Comparison of ENCODE assay signal across 1 cellular context in the genomic region with DNA sequence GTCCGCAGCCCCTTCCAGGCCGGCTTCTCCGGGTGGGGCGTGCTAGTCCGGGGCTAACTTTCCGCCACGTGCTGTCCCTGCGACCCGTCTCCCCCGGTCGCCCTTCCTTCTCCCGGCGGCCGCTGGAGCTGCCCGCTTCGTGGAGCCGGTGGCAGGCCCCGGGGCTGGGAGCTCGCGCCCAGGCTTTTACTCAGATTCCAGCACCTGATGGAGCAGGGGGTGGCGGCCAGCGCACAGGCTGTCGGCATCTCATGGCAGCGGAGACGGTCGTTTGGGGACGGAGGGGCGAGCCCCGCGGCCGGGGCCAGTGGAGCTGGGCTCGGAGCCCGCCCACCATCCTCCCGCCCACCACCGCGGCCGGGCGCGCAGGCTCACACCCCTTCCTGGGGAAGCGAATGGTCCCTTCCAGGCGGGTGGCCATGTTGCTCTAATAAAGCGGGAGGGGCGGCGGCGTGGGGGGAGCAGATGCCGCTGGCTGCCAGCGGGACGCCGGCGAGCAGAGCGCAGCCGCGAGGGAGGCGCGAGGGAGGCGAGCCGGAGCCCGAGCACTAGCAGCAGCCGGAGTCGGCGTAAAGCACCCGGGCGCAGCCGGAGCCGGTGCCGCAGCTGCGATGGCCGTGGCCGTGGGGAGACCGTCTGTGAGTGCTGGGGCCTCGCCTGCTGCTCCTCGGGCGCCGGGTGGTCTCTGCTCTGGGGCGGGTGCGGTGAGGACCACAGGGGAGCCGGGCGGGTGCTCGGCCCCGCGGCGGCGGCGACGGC.
TF ChIP-seq lines count a peak whose summit lies in the region.

A gene (plus strand): TSS at position 460 of the 759 bp plus-strand sequence. CDS start 152 bp downstream, at position 612.

TF ChIP-seq in HepG2, 621 proteins besides CTCF, POLR2A, EP300 and RAD21 (continued from another document and continues in another):
- TF ChIP-seq, protein P1, sequence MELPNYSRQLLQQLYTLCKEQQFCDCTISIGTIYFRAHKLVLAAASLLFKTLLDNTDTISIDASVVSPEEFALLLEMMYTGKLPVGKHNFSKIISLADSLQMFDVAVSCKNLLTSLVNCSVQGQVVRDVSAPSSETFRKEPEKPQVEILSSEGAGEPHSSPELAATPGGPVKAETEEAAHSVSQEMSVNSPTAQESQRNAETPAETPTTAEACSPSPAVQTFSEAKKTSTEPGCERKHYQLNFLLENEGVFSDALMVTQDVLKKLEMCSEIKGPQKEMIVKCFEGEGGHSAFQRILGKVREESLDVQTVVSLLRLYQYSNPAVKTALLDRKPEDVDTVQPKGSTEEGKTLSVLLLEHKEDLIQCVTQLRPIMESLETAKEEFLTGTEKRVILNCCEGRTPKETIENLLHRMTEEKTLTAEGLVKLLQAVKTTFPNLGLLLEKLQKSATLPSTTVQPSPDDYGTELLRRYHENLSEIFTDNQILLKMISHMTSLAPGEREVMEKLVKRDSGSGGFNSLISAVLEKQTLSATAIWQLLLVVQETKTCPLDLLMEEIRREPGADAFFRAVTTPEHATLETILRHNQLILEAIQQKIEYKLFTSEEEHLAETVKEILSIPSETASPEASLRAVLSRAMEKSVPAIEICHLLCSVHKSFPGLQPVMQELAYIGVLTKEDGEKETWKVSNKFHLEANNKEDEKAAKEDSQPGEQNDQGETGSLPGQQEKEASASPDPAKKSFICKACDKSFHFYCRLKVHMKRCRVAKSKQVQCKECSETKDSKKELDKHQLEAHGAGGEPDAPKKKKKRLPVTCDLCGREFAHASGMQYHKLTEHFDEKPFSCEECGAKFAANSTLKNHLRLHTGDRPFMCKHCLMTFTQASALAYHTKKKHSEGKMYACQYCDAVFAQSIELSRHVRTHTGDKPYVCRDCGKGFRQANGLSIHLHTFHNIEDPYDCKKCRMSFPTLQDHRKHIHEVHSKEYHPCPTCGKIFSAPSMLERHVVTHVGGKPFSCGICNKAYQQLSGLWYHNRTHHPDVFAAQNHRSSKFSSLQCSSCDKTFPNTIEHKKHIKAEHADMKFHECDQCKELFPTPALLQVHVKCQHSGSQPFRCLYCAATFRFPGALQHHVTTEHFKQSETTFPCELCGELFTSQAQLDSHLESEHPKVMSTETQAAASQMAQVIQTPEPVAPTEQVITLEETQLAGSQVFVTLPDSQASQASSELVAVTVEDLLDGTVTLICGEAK (IDR thresholded peaks at IDR 0.05) = no peak
- TF ChIP-seq, protein P1 (CRISPR knock-in tag; IDR thresholded peaks at IDR 0.05) = no peak; the same call in 1 of the 2 replicates
- TF ChIP-seq, protein P2, sequence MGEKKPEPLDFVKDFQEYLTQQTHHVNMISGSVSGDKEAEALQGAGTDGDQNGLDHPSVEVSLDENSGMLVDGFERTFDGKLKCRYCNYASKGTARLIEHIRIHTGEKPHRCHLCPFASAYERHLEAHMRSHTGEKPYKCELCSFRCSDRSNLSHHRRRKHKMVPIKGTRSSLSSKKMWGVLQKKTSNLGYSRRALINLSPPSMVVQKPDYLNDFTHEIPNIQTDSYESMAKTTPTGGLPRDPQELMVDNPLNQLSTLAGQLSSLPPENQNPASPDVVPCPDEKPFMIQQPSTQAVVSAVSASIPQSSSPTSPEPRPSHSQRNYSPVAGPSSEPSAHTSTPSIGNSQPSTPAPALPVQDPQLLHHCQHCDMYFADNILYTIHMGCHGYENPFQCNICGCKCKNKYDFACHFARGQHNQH (CRISPR knock-in tag; IDR thresholded peaks at IDR 0.05) = peak; percentile 63; the same call in 1 of the 2 replicates
- peak; percentile 70 for TF ChIP-seq ERF (CRISPR knock-in tag; IDR thresholded peaks at IDR 0.05)
- TF ChIP-seq ZNF564 (CRISPR knock-in tag; IDR thresholded peaks at IDR 0.05) = peak; percentile 62
- TF ChIP-seq, protein P3, sequence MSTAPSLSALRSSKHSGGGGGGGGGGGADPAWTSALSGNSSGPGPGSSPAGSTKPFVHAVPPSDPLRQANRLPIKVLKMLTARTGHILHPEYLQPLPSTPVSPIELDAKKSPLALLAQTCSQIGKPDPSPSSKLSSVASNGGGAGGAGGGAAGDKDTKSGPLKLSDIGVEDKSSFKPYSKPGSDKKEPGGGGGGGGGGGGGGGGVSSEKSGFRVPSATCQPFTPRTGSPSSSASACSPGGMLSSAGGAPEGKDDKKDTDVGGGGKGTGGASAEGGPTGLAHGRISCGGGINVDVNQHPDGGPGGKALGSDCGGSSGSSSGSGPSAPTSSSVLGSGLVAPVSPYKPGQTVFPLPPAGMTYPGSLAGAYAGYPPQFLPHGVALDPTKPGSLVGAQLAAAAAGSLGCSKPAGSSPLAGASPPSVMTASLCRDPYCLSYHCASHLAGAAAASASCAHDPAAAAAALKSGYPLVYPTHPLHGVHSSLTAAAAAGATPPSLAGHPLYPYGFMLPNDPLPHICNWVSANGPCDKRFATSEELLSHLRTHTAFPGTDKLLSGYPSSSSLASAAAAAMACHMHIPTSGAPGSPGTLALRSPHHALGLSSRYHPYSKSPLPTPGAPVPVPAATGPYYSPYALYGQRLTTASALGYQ (CRISPR knock-in tag; IDR thresholded peaks at IDR 0.05) = peak; percentile 60; the same call in 1 of the 2 replicates
- no peak for TF ChIP-seq SYNCRIP (IDR thresholded peaks at IDR 0.05; ENCODE audit: insufficient read depth, low read depth, low read length)
- TF ChIP-seq, protein P4, sequence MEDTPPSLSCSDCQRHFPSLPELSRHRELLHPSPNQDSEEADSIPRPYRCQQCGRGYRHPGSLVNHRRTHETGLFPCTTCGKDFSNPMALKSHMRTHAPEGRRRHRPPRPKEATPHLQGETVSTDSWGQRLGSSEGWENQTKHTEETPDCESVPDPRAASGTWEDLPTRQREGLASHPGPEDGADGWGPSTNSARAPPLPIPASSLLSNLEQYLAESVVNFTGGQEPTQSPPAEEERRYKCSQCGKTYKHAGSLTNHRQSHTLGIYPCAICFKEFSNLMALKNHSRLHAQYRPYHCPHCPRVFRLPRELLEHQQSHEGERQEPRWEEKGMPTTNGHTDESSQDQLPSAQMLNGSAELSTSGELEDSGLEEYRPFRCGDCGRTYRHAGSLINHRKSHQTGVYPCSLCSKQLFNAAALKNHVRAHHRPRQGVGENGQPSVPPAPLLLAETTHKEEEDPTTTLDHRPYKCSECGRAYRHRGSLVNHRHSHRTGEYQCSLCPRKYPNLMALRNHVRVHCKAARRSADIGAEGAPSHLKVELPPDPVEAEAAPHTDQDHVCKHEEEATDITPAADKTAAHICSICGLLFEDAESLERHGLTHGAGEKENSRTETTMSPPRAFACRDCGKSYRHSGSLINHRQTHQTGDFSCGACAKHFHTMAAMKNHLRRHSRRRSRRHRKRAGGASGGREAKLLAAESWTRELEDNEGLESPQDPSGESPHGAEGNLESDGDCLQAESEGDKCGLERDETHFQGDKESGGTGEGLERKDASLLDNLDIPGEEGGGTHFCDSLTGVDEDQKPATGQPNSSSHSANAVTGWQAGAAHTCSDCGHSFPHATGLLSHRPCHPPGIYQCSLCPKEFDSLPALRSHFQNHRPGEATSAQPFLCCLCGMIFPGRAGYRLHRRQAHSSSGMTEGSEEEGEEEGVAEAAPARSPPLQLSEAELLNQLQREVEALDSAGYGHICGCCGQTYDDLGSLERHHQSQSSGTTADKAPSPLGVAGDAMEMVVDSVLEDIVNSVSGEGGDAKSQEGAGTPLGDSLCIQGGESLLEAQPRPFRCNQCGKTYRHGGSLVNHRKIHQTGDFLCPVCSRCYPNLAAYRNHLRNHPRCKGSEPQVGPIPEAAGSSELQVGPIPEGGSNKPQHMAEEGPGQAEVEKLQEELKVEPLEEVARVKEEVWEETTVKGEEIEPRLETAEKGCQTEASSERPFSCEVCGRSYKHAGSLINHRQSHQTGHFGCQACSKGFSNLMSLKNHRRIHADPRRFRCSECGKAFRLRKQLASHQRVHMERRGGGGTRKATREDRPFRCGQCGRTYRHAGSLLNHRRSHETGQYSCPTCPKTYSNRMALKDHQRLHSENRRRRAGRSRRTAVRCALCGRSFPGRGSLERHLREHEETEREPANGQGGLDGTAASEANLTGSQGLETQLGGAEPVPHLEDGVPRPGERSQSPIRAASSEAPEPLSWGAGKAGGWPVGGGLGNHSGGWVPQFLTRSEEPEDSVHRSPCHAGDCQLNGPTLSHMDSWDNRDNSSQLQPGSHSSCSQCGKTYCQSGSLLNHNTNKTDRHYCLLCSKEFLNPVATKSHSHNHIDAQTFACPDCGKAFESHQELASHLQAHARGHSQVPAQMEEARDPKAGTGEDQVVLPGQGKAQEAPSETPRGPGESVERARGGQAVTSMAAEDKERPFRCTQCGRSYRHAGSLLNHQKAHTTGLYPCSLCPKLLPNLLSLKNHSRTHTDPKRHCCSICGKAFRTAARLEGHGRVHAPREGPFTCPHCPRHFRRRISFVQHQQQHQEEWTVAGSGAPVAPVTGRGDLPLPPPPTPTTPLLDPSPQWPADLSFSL (CRISPR knock-in tag; IDR thresholded peaks at IDR 0.05) = no peak
- TF ChIP-seq ARID2 (CRISPR knock-in tag; IDR thresholded peaks at IDR 0.05; ENCODE audit: borderline replicate concordance) = no peak
- peak; percentile 72; the same call in 1 of the 2 replicates for TF ChIP-seq ZNF607 (CRISPR knock-in tag; IDR thresholded peaks at IDR 0.05; ENCODE audit: borderline replicate concordance)
- TF ChIP-seq IRX3 (CRISPR knock-in tag; IDR thresholded peaks at IDR 0.05; ENCODE audit: borderline replicate concordance, low read depth) = no peak
- no peak for TF ChIP-seq NFIC (IDR thresholded peaks at IDR 0.05; ENCODE audit: low read length)
- TF ChIP-seq, protein P5, sequence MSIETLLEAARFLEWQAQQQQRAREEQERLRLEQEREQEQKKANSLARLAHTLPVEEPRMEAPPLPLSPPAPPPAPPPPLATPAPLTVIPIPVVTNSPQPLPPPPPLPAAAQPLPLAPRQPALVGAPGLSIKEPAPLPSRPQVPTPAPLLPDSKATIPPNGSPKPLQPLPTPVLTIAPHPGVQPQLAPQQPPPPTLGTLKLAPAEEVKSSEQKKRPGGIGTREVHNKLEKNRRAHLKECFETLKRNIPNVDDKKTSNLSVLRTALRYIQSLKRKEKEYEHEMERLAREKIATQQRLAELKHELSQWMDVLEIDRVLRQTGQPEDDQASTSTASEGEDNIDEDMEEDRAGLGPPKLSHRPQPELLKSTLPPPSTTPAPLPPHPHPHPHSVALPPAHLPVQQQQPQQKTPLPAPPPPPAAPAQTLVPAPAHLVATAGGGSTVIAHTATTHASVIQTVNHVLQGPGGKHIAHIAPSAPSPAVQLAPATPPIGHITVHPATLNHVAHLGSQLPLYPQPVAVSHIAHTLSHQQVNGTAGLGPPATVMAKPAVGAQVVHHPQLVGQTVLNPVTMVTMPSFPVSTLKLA (IDR thresholded peaks at IDR 0.05) = no peak
- peak; percentile 83; the same call in 1 of the 2 replicates for TF ChIP-seq CCDC6 (CRISPR knock-in tag; IDR thresholded peaks at IDR 0.05)
- no peak for TF ChIP-seq JUND (CRISPR knock-in tag; IDR thresholded peaks at IDR 0.05)
- peak; percentile 78; the same call in 1 of the 2 replicates for TF ChIP-seq KDM4B (CRISPR knock-in tag; IDR thresholded peaks at IDR 0.05)
- TF ChIP-seq PHB2 (IDR thresholded peaks at IDR 0.05; ENCODE audit: partially characterized antibody) = no peak
- peak; percentile 89 for TF ChIP-seq ZNF670 (CRISPR knock-in tag; IDR thresholded peaks at IDR 0.05; ENCODE audit: borderline replicate concordance)
- no peak; the same call in 1 of the 2 replicates for TF ChIP-seq ZNF773 (CRISPR knock-in tag; IDR thresholded peaks at IDR 0.05; ENCODE audit: borderline replicate concordance)
- TF ChIP-seq CAMTA2 (CRISPR knock-in tag; IDR thresholded peaks at IDR 0.05; ENCODE audit: borderline replicate concordance) = no peak; the same call in 1 of the 2 replicates
- TF ChIP-seq, protein P6, sequence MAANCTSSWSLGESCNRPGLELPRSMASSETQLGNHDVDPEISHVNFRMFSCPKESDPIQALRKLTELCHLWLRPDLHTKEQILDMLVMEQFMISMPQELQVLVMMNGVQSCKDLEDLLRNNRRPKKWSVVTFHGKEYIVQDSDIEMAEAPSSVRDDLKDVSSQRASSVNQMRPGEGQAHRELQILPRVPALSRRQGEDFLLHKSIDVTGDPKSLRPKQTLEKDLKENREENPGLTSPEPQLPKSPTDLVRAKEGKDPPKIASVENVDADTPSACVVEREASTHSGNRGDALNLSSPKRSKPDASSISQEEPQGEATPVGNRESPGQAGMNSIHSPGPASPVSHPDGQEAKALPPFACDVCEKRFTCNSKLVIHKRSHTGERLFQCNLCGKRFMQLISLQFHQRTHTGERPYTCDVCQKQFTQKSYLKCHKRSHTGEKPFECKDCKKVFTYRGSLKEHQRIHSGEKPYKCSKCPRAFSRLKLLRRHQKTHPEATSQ (CRISPR knock-in tag; IDR thresholded peaks at IDR 0.05; ENCODE audit: borderline replicate concordance) = no peak
